ENCODE assay signal across 1 cellular context in the genomic region with DNA sequence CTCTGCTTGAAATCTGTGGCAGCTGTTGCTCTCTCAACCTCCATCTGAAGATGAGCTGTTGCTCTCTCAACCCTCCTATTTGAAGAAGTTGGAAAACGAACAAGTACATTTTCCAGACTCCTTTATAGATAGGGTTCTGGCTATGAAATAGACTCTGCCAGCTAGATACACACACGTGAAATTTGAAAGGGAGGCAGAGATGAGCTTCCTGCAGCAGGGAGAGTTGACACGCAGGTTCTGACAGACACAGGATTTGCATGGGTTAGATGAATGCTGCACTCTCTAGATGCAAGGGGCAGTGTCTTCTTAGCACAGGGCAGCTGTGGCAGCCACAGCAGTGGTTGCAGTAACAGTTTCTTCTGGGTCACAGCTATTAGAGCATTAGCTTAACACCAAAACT.
TF ChIP-seq lines count a peak whose summit lies in the region.

No MANE protein-coding gene starts in this region.

TF ChIP-seq in IMR-90, 13 proteins besides CTCF, POLR2A, EP300 and RAD21:
- TF ChIP-seq RFX5 (IDR thresholded peaks at IDR 0.05; ENCODE audit: low read depth, low read length) (no peak), NFE2L2 (IDR thresholded peaks at IDR 0.05; ENCODE audit: low read depth, low read length) (no peak), RCOR1 (IDR thresholded peaks at IDR 0.05; ENCODE audit: insufficient replicate concordance, low read length) (no peak), MAFK (IDR thresholded peaks at IDR 0.05; ENCODE audit: low read depth, low read length) (no peak), MXI1 (IDR thresholded peaks at IDR 0.05; ENCODE audit: borderline replicate concordance, low read depth, low read length) (no peak), SMC3 (IDR thresholded peaks at IDR 0.05; ENCODE audit: low read depth, low read length) (no peak), FOS (IDR thresholded peaks at IDR 0.05; ENCODE audit: low read depth, low read length) (no peak), MAZ (IDR thresholded peaks at IDR 0.05; ENCODE audit: borderline replicate concordance, low read depth, low read length) (no peak), BHLHE40 (IDR thresholded peaks at IDR 0.05; ENCODE audit: low read depth, low read length) (no peak), CHD1 (IDR thresholded peaks at IDR 0.05; ENCODE audit: low read depth, low read length) (no peak), CEBPB (IDR thresholded peaks at IDR 0.05; ENCODE audit: low read depth, low read length) (no peak)
- TF ChIP-seq, protein P1, sequence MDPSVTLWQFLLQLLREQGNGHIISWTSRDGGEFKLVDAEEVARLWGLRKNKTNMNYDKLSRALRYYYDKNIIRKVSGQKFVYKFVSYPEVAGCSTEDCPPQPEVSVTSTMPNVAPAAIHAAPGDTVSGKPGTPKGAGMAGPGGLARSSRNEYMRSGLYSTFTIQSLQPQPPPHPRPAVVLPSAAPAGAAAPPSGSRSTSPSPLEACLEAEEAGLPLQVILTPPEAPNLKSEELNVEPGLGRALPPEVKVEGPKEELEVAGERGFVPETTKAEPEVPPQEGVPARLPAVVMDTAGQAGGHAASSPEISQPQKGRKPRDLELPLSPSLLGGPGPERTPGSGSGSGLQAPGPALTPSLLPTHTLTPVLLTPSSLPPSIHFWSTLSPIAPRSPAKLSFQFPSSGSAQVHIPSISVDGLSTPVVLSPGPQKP (IDR thresholded peaks at IDR 0.05; ENCODE audit: borderline replicate concordance, low read depth, low read length) = no peak
- TF ChIP-seq, protein P2, sequence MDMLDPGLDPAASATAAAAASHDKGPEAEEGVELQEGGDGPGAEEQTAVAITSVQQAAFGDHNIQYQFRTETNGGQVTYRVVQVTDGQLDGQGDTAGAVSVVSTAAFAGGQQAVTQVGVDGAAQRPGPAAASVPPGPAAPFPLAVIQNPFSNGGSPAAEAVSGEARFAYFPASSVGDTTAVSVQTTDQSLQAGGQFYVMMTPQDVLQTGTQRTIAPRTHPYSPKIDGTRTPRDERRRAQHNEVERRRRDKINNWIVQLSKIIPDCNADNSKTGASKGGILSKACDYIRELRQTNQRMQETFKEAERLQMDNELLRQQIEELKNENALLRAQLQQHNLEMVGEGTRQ (IDR thresholded peaks at IDR 0.05; ENCODE audit: low read depth, low read length) = no peak
